In the genomic region with DNA sequence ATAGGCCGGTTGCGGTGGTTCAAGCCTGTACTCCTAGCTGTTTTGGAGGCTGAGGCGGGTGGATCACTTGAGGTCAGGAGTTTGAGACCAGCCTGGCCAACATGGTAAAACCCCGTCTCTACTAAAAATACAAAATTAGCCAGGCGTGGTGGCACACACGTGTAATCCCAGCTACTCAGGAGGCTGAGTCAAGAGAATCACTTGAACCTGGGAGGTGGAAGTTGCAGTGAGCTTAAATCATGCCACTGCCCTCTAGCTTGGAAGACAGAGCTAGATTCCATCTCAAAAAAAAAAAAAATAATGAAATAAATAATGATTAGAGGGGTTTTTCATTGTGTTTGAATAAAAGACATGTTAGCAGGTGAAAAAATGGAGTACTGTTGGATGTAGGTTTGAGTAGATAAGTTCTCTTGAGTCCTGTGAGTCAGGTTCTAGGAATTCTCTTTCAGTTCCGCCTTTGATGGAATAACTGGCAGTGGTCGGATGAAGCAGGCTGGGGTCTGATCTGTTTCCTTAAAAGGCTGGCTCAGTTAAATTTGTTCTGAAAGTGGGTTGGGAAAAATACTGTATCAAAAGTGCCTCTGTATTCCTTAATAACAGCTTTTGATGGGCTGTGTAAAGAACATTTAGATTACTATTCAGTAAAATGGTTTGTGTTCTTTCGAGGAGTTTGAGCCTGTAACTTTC, we compare ENCODE assay signal across 10 cellular contexts.
DNase-seq lines count a peak whose midpoint lies in the region; ATAC-seq, FAIRE-seq and TF ChIP-seq lines count a peak whose summit lies in the region.
"Had no signal": no experiment of that assay in that cellular context is flagged by ENCODE, and none has a peak within 500 bp of the region (broad histone marks: within the 10 kb centered on the region; RNA-seq: fewer than 3 reads in every experiment).

No MANE protein-coding gene starts in this region.

- H3K9me3 Mint-ChIP-seq in HFFc6 (no peaks in the 10 kb centered on the region), astrocyte (ENCODE audit: unreplicated experiment) (no peaks in the 10 kb centered on the region)
- no peaks in the 10 kb centered on the region for H3K9me3 Mint-ChIP-seq in natural killer cell treated with Interleukin-12 subunit alpha and Interleukin-12 subunit beta and Interleukin-15 and Interleukin-18, amount 100 ng/mL, for 72 hours
- H3K9me3 Mint-ChIP-seq: effector memory CD8-positive, alpha-beta T cell had no signal

- H3K9ac ChIP-seq in astrocyte (ENCODE audit: low read length): peak overlapping the region; percentile 65
- no peak overlapping the region for H3K9ac ChIP-seq in skeletal muscle tissue (ENCODE audit: low read depth in 1 of 3, low read length in 3 of 3)
- H3K9ac ChIP-seq: KMS-11 had no signal

- H3K4me3 ChIP-seq in astrocyte (ENCODE audit: insufficient read depth, low read depth, low read length): no peak overlapping the region
- H3K4me3 ChIP-seq in skeletal muscle tissue (ENCODE audit: low read length in 3 of 3): no peak overlapping the region

- H3K27ac Mint-ChIP-seq in HFFc6 (peak overlapping the region; percentile 27; the same call in 1 of the 2 replicates), astrocyte (ENCODE audit: unreplicated experiment) (peak overlapping the region; percentile 99)
- no peak overlapping the region for H3K27ac Mint-ChIP-seq in natural killer cell treated with Interleukin-12 subunit alpha and Interleukin-12 subunit beta and Interleukin-15 and Interleukin-18, amount 100 ng/mL, for 72 hours
- H3K27ac Mint-ChIP-seq: effector memory CD8-positive, alpha-beta T cell had no signal

- H4K20me1 ChIP-seq in astrocyte (ENCODE audit: insufficient read depth, low read length): no peaks in the 10 kb centered on the region

- H3K79me2 ChIP-seq in astrocyte (ENCODE audit: insufficient read depth, low read length): peaks cover 5% of the 10 kb centered on the region

- no peak overlapping the region for H2AFZ ChIP-seq in astrocyte (ENCODE audit: low read depth, low read length)

- H3K9me3 ChIP-seq in astrocyte (ENCODE audit: insufficient read depth, low read depth, low read length) (no peaks in the 10 kb centered on the region), skeletal muscle tissue (ENCODE audit: control insufficient read depth in 3 of 3, low read length in 3 of 3) (no peaks in the 10 kb centered on the region)

- TF ChIP-seq CTCF in HFFc6 (IDR thresholded peaks at IDR 0.05) (no peak), astrocyte (IDR thresholded peaks at IDR 0.05; ENCODE audit: insufficient read depth, low read depth, low read length) (no peak)

- peak overlapping the region; percentile 61 for H3K4me2 ChIP-seq in astrocyte (ENCODE audit: low read length)
- H3K4me2 ChIP-seq: KMS-11 had no signal

- H3K27ac ChIP-seq in astrocyte (ENCODE audit: low read depth, low read length) (peak overlapping the region; percentile 80), skeletal muscle tissue (ENCODE audit: low read depth, low read length) (peak overlapping the region; percentile 62)
- H3K27ac ChIP-seq: KMS-11 had no signal

- H3K4me1 Mint-ChIP-seq in HFFc6 (ENCODE audit: low read depth) (peaks cover 52% of the 10 kb centered on the region), astrocyte (ENCODE audit: low read depth, unreplicated experiment) (peaks cover 72% of the 10 kb centered on the region)
- H3K4me1 Mint-ChIP-seq in natural killer cell treated with Interleukin-12 subunit alpha and Interleukin-12 subunit beta and Interleukin-15 and Interleukin-18, amount 100 ng/mL, for 72 hours (ENCODE audit: low read depth in 2 of 2): peaks cover 9 to 20% of the 10 kb centered on the region in 2 donors

- H3K27me3 ChIP-seq in astrocyte (ENCODE audit: insufficient read depth, low read length) (no peaks in the 10 kb centered on the region), skeletal muscle tissue (ENCODE audit: control insufficient read depth in 3 of 3, insufficient read depth in 3 of 3, low read length in 3 of 3) (no peaks in the 10 kb centered on the region)

- H3K27me3 Mint-ChIP-seq in HFFc6 (ENCODE audit: insufficient read depth): no peaks in the 10 kb centered on the region
- no peaks in the 10 kb centered on the region for H3K27me3 Mint-ChIP-seq in astrocyte (ENCODE audit: low read depth, unreplicated experiment)
- H3K27me3 Mint-ChIP-seq in natural killer cell treated with Interleukin-12 subunit alpha and Interleukin-12 subunit beta and Interleukin-15 and Interleukin-18, amount 100 ng/mL, for 72 hours: no peaks in the 10 kb centered on the region
- H3K27me3 Mint-ChIP-seq: effector memory CD8-positive, alpha-beta T cell had no signal

- no peak for ATAC-seq in natural killer cell treated with Interleukin-12 subunit alpha and Interleukin-12 subunit beta and Interleukin-15 and Interleukin-18, amount 100 ng/mL, for 72 hours
- ATAC-seq: effector memory CD8-positive, alpha-beta T cell had no signal

- H3K4me1 ChIP-seq in astrocyte (ENCODE audit: insufficient read depth, low read length) (peaks cover 40% of the 10 kb centered on the region), skeletal muscle tissue (ENCODE audit: control insufficient read depth in 3 of 3, insufficient read depth in 3 of 3, low read length in 3 of 3) (peaks cover 10 to 19% (median 15%) of the 10 kb centered on the region in 3 donors)

- no peak for FAIRE-seq in astrocyte (lab: Jason Lieb, UNC)

- DNase-seq in HFFc6 (no peak), astrocyte (ENCODE audit: low read depth) (peak; percentile 95), hepatic stellate cell (ENCODE audit: low spot score) (peak; percentile 36), NCI-H524 (lab: John Stamatoyannopoulos, UW) (no peak), NCI-H510A (lab: John Stamatoyannopoulos, UW) (no peak)
- DNase-seq in activated CD4-positive, alpha-beta T cell treated with anti-CD3 and anti-CD28 coated beads for 4 hours: no peak
- DNase-seq in natural killer cell treated with Interleukin-12 subunit alpha and Interleukin-12 subunit beta and Interleukin-15 and Interleukin-18, amount 100 ng/mL, for 72 hours (ENCODE audit: low spot score): no peak
- DNase-seq: effector memory CD8-positive, alpha-beta T cell had no signal

- H3K36me3 Mint-ChIP-seq in HFFc6 (ENCODE audit: low read depth) (peaks cover 39% of the 10 kb centered on the region), astrocyte (ENCODE audit: low read depth, unreplicated experiment) (peaks cover 2% of the 10 kb centered on the region)
- H3K36me3 Mint-ChIP-seq in natural killer cell treated with Interleukin-12 subunit alpha and Interleukin-12 subunit beta and Interleukin-15 and Interleukin-18, amount 100 ng/mL, for 72 hours: no peaks in the 10 kb centered on the region

- H3K4me3 Mint-ChIP-seq in HFFc6: peak overlapping the region; percentile 9; the same call in 1 of the 2 replicates
- peak overlapping the region; percentile 66 for H3K4me3 Mint-ChIP-seq in astrocyte (ENCODE audit: unreplicated experiment)
- no peak overlapping the region for H3K4me3 Mint-ChIP-seq in natural killer cell treated with Interleukin-12 subunit alpha and Interleukin-12 subunit beta and Interleukin-15 and Interleukin-18, amount 100 ng/mL, for 72 hours
- H3K4me3 Mint-ChIP-seq: effector memory CD8-positive, alpha-beta T cell had no signal

- H3K36me3 ChIP-seq in astrocyte (ENCODE audit: insufficient read depth, low read length) (no peaks in the 10 kb centered on the region), skeletal muscle tissue (ENCODE audit: control insufficient read depth in 3 of 3, insufficient read depth in 3 of 3, low read length in 3 of 3) (no peaks in the 10 kb centered on the region)

Comparison
In these comparisons a context has a peak if more than half of its experiments do, and no peak if none do; other contexts are left out.
1. DNase-seq: peak in astrocyte (single experiment) and hepatic stellate cell (single experiment); none in HFFc6 (single experiment), activated CD4-positive, alpha-beta T cell treated with anti-CD3 and anti-CD28 coated beads for 4 hours (0 of 2), NCI-H524 (0 of 2), NCI-H510A (single experiment) and natural killer cell treated with Interleukin-12 subunit alpha and Interleukin-12 subunit beta and Interleukin-15 and Interleukin-18, amount 100 ng/mL, for 72 hours (single experiment).
2. H3K27ac Mint-ChIP-seq: peak in HFFc6 (single experiment) and astrocyte (single experiment); none in natural killer cell treated with Interleukin-12 subunit alpha and Interleukin-12 subunit beta and Interleukin-15 and Interleukin-18, amount 100 ng/mL, for 72 hours (0 of 2).